Comparison of ENCODE assay signal across 10 cellular contexts in genomic region chr16:88479795-88480760, GRCh38. TPM values are rescaled to one million over a fixed set of nuclear protein-coding genes. Genes with fewer than 3 reads are reported as not detected.
DNase-seq lines count a peak whose midpoint lies in the region; ATAC-seq and TF ChIP-seq lines count a peak whose summit lies in the region.
"Had no signal": no experiment of that assay in that cellular context is flagged by ENCODE, and none has a peak within 500 bp of the region (broad histone marks: within the 10 kb centered on the region; RNA-seq: fewer than 3 reads in every experiment).

No MANE protein-coding gene starts in this region.

- intact Hi-C loops in Right ventricle myocardium superior (cut with DNase I), result no loop called here
- intact Hi-C loops in left ventricle myocardium inferior (cut with micrococcal nuclease), result no loop called here
- intact Hi-C loops in stomach (cut with DNase I; ENCODE audit: low total_unique reads), result no loop called here

- WGBS in stomach, 5 donors, result 36 to 48% (median 40%) methylated on average over 23 to 28 of the region's 28 CpGs

- H3K4me3 ChIP-seq in left ventricle myocardium inferior (no peak overlapping the region), Karpas-422 (ENCODE audit: low read length) (no peak overlapping the region), stomach (peak overlapping the region in 1 of 4 donors; percentile 13)
- H3K4me3 ChIP-seq: SK-N-MC had no signal

- no peaks in the 10 kb centered on the region for H3K27me3 Mint-ChIP-seq in brain

- DNase-seq in Right ventricle myocardium superior (no peak), left ventricle myocardium inferior (no peak), Karpas-422 (peak; percentile 82), stomach (peak; percentile 66), nucleus accumbens (lab: John Stamatoyannopoulos, UW) (no peak), SW480 (ENCODE audit: low spot score) (no peak)

- TF ChIP-seq CTCF in left ventricle myocardium inferior (IDR thresholded peaks at IDR 0.05; ENCODE audit: borderline replicate concordance) (no peak), brain (conservative IDR thresholded peaks at IDR 0.05) (no peak), stomach (IDR thresholded peaks at IDR 0.05) (no peak)

- H2AFZ ChIP-seq in Karpas-422 (ENCODE audit: low read length), result no peak overlapping the region

- TF ChIP-seq POLR2A in stomach (IDR thresholded peaks at IDR 0.05), result no peak

- H3K36me3 Mint-ChIP-seq in brain, result no peaks in the 10 kb centered on the region

- H3K79me2 ChIP-seq in Karpas-422 (ENCODE audit: low read length), result no peaks in the 10 kb centered on the region

- peaks cover 63% of the 10 kb centered on the region for H3K4me1 Mint-ChIP-seq in brain

- H3K9me3 ChIP-seq in left ventricle myocardium inferior (replicated peaks) (no peaks in the 10 kb centered on the region), Karpas-422 (ENCODE audit: low read length) (no peaks in the 10 kb centered on the region), stomach (no peaks in the 10 kb centered on the region)

- H3K4me1 ChIP-seq in left ventricle myocardium inferior (peaks cover 16% of the 10 kb centered on the region), Karpas-422 (ENCODE audit: low read length) (peaks cover 24% of the 10 kb centered on the region), stomach (peaks cover 64 to 100% (median 96%) of the 10 kb centered on the region in 4 donors)

- TF ChIP-seq EP300 in stomach (IDR thresholded peaks at IDR 0.05), result no peak

- no peaks in the 10 kb centered on the region for H3K9me3 Mint-ChIP-seq in brain

- H3K27me3 ChIP-seq in left ventricle myocardium inferior (ENCODE audit: low read depth) (no peaks in the 10 kb centered on the region), Karpas-422 (ENCODE audit: low read length) (no peaks in the 10 kb centered on the region), stomach (peaks cover 0 to 52% (median 0%) of the 10 kb centered on the region in 3 donors)

- H3K27ac Mint-ChIP-seq in brain, result peak overlapping the region in 4 of 5 experiments; percentile 38 to 83 (median 41)

- H3K36me3 ChIP-seq in left ventricle myocardium inferior (no peaks in the 10 kb centered on the region), Karpas-422 (ENCODE audit: insufficient read depth, low read length) (no peaks in the 10 kb centered on the region), stomach (no peaks in the 10 kb centered on the region)

- no peaks in the 10 kb centered on the region for H3K9me2 ChIP-seq in Karpas-422 (replicated peaks; ENCODE audit: insufficient read depth, low read length)

- ATAC-seq in Right ventricle myocardium superior (ENCODE audit: poor library complexity) (peak; percentile 56), HG02870 (IDR thresholded peaks at IDR 0.05; ENCODE audit: unreplicated experiment) (no peak)

- peaks cover 19% of the 10 kb centered on the region; the same call in 1 of the 2 replicates for H4K20me1 ChIP-seq in Karpas-422 (ENCODE audit: insufficient read depth, low read depth, low read length)

- H3K27ac ChIP-seq in left ventricle myocardium inferior (replicated peaks) (no peak overlapping the region), Karpas-422 (ENCODE audit: low read length) (no peak overlapping the region), stomach (peak overlapping the region; percentile 52 to 77 (median 65))
- H3K27ac ChIP-seq: C4-2B, SK-N-MC had no signal

- no peak overlapping the region for H3K4me3 Mint-ChIP-seq in brain

- no peak overlapping the region for H3K9ac ChIP-seq in Karpas-422 (ENCODE audit: low read length)

- H3K4me2 ChIP-seq in Karpas-422 (ENCODE audit: low read depth, low read length, poor library complexity, severe bottlenecking), result peak overlapping the region; percentile 65

RNA-seq across cellular contexts. Expression of gene ZFPM1, which starts 27.0 kb away (rescaled TPM):
- 3.6 TPM for total RNA-seq in Right ventricle myocardium superior
- 5.7 TPM for total RNA-seq in left ventricle myocardium inferior
- total RNA-seq in Karpas-422 (2014; rRNA removed; shearing (Covaris generic); ENCODE audit: low replicate concordance), result 0.36 and 0.75 TPM in 2 replicates
- polyA plus RNA-seq in brain (ENCODE audit: insufficient read depth, low read depth, low replicate concordance), result 9.8 TPM
- total RNA-seq in stomach, result 10 to 100 TPM in 4 of 5 donors, 1 to 10 TPM in 1; 3.9 to 85.7 (median 20.5) TPM
- polyA plus RNA-seq in stomach, result 10 to 100 TPM in 1 of 3 donors, 1 to 10 TPM in 2; 4.1 to 10.6 (median 4.2) TPM

Comparison
In these comparisons a context has a peak if more than half of its experiments do, and no peak if none do; other contexts are left out.
1. DNase-seq: peak in Karpas-422 (single experiment) and stomach (single experiment); none in Right ventricle myocardium superior (single experiment), left ventricle myocardium inferior (single experiment), nucleus accumbens (0 of 56) and SW480 (single experiment).
2. H3K27ac ChIP-seq: peak in stomach (5 of 5); none in left ventricle myocardium inferior (single experiment) and Karpas-422 (single experiment).